ENCODE assay signal across 22 cellular contexts in genomic region chr5:124823336-124823849, GRCh38.
"Had no signal": no experiment of that assay in that cellular context is flagged by ENCODE, and none has a peak within 500 bp of the region (broad histone marks: within the 10 kb centered on the region; RNA-seq: fewer than 3 reads in every experiment).

No MANE protein-coding gene starts in this region.

- H3K27ac ChIP-seq: epithelial cell of prostate, heart right ventricle, pancreas, sigmoid colon, thoracic aorta had no signal

- H3K9me3 Mint-ChIP-seq: activated B cell treated with CpG ODN at 0.5 μM for 24 hours; activated CD4-positive, alpha-beta memory T cell treated with anti-CD3 and anti-CD28 coated beads for 36 hours; activated T-helper 1 cell treated with anti-CD3 and anti-CD28 coated beads, Interleukin-12 subunit alpha, Interleukin-12 subunit beta, Interleukin-2, Interleukin-4 antibody, amounts not matched to agents 30 ng/mL and 10 ng/mL and 1 ng/mL, durations not matched to agents 14 hours and 24 hours and 36 hours; stimulated activated memory B cell treated with anti-CD40 and anti-IgM and Interleukin-4, amounts not matched to agents 10 μg/mL and 1 μg/mL and 100 μg/mL, for 72 hours had no signal

- H3K36me3 ChIP-seq: gastrocnemius medialis, heart right ventricle, pancreas, sigmoid colon, spleen, thoracic aorta had no signal

- DNase-seq: activated B cell treated with CpG ODN at 0.5 μM for 24 hours; activated CD4-positive, alpha-beta memory T cell treated with anti-CD3 and anti-CD28 coated beads for 36 hours; activated CD4-positive, alpha-beta T cell treated with anti-CD3 and anti-CD28 coated beads for 4 hours; activated gamma-delta T cell treated with Interleukin-2 at 50 U/mL for 16 hours; activated T-cell treated with anti-CD3 and anti-CD28 coated beads for 4 hours; effector memory CD8-positive, alpha-beta T cell; gastrocnemius medialis; heart right ventricle; immature natural killer cell; left ventricle myocardium superior; mesenchymal stem cell; naive thymus-derived CD4-positive, alpha-beta T cell; pancreas; sigmoid colon; spleen; stimulated activated CD4-positive, alpha-beta T cell treated with anti-CD3 and anti-CD28 coated beads, Interleukin-4, amount 100 ng/mL, for 4 hours had no signal

- H3K27ac Mint-ChIP-seq: activated CD4-positive, alpha-beta memory T cell treated with anti-CD3 and anti-CD28 coated beads for 36 hours; activated naive CD8-positive, alpha-beta T cell; activated T-helper 1 cell treated with anti-CD3 and anti-CD28 coated beads, Interleukin-12 subunit alpha, Interleukin-12 subunit beta, Interleukin-2, Interleukin-4 antibody, amounts not matched to agents 30 ng/mL and 10 ng/mL and 1 ng/mL, durations not matched to agents 14 hours and 24 hours and 36 hours; effector memory CD8-positive, alpha-beta T cell; immature natural killer cell; naive thymus-derived CD4-positive, alpha-beta T cell; stimulated activated memory B cell treated with anti-CD40 and anti-IgM and Interleukin-4, amounts not matched to agents 10 μg/mL and 1 μg/mL and 100 μg/mL, for 72 hours; T-helper 2 cell treated with Interferon-gamma antibody and Interleukin-4, amounts not matched to agents 5 μg/mL and 100 μg/mL, for 36 hours had no signal

- H3K4me3 Mint-ChIP-seq: activated B cell treated with CpG ODN at 0.5 μM for 24 hours; activated CD4-positive, alpha-beta memory T cell treated with anti-CD3 and anti-CD28 coated beads for 36 hours; activated naive CD8-positive, alpha-beta T cell; activated T-helper 1 cell treated with anti-CD3 and anti-CD28 coated beads, Interleukin-12 subunit alpha, Interleukin-12 subunit beta, Interleukin-2, Interleukin-4 antibody, amounts not matched to agents 30 ng/mL and 10 ng/mL and 1 ng/mL, durations not matched to agents 14 hours and 24 hours and 36 hours; effector memory CD8-positive, alpha-beta T cell; immature natural killer cell; naive thymus-derived CD4-positive, alpha-beta T cell; stimulated activated memory B cell treated with anti-CD40 and anti-IgM and Interleukin-4, amounts not matched to agents 10 μg/mL and 1 μg/mL and 100 μg/mL, for 72 hours; T-helper 2 cell treated with Interferon-gamma antibody and Interleukin-4, amounts not matched to agents 5 μg/mL and 100 μg/mL, for 36 hours had no signal

- H3K4me3 ChIP-seq: gastrocnemius medialis, heart right ventricle, pancreas, sigmoid colon, spleen, thoracic aorta had no signal

- H3K27me3 Mint-ChIP-seq: activated B cell treated with CpG ODN at 0.5 μM for 24 hours; activated CD4-positive, alpha-beta memory T cell treated with anti-CD3 and anti-CD28 coated beads for 36 hours; activated naive CD8-positive, alpha-beta T cell; effector memory CD8-positive, alpha-beta T cell; stimulated activated memory B cell treated with anti-CD40 and anti-IgM and Interleukin-4, amounts not matched to agents 10 μg/mL and 1 μg/mL and 100 μg/mL, for 72 hours had no signal

- H3K36me3 Mint-ChIP-seq: activated CD4-positive, alpha-beta memory T cell treated with anti-CD3 and anti-CD28 coated beads for 36 hours; activated naive CD8-positive, alpha-beta T cell; naive thymus-derived CD4-positive, alpha-beta T cell; stimulated activated memory B cell treated with anti-CD40 and anti-IgM and Interleukin-4, amounts not matched to agents 10 μg/mL and 1 μg/mL and 100 μg/mL, for 72 hours had no signal

- H3K9me3 ChIP-seq: gastrocnemius medialis, heart right ventricle, pancreas, sigmoid colon, thoracic aorta had no signal

- H3K4me1 Mint-ChIP-seq: immature natural killer cell had no signal

- ATAC-seq: effector memory CD8-positive, alpha-beta T cell; gastrocnemius medialis; heart right ventricle; left ventricle myocardium superior; naive thymus-derived CD4-positive, alpha-beta T cell; stimulated activated memory B cell treated with anti-CD40 and anti-IgM and Interleukin-4, amounts not matched to agents 10 μg/mL and 1 μg/mL and 100 μg/mL, for 72 hours had no signal

- H3K27me3 ChIP-seq: gastrocnemius medialis, heart right ventricle, pancreas, sigmoid colon, spleen had no signal
